Comparison of ENCODE assay signal across 1 cellular context in genomic region chr17:63444457-63444856, GRCh38.
TF ChIP-seq lines count a peak whose summit lies in the region.

No MANE protein-coding gene starts in this region.

TF ChIP-seq in WTC11, 78 proteins besides CTCF, POLR2A, EP300 and RAD21 (continued from another document):
- no peak for TF ChIP-seq ZNF281 (CRISPR knock-in tag; IDR thresholded peaks at IDR 0.05)
- no peak for TF ChIP-seq ZBTB21 (CRISPR knock-in tag; IDR thresholded peaks at IDR 0.05; ENCODE audit: borderline replicate concordance)
- no peak for TF ChIP-seq PRDM15 (CRISPR knock-in tag; IDR thresholded peaks at IDR 0.05)
- TF ChIP-seq ESRRA (CRISPR knock-in tag; IDR thresholded peaks at IDR 0.05; ENCODE audit: borderline replicate concordance), result no peak
